ENCODE assay signal across 1 cellular context in the genomic region with DNA sequence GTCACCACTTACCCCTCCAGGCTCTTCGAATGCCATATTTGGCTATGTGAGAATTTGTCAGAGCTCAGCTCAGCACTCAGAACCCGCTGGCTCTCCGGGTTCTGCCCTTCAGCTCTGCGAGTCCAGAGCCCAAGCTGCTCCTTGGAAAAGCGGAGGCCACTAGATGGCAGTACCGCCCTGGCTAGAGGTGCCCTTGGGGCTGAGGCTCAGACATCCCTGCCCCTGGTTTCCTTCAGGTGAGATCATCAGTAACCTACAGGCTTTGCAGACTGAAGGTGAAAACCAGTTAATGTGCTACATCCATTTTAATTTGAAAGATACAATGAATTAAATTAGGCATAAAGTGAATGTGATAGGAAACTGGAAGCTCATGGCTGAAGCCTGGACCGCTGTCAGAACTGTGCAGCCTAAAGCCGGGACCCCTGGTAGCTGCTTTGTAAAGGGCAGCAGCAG.
TF ChIP-seq lines count a peak whose summit lies in the region.

No MANE protein-coding gene starts in this region.

TF ChIP-seq in HepG2, 621 proteins besides CTCF, POLR2A, EP300 and RAD21 (continued from another document):
- TF ChIP-seq, protein P1, sequence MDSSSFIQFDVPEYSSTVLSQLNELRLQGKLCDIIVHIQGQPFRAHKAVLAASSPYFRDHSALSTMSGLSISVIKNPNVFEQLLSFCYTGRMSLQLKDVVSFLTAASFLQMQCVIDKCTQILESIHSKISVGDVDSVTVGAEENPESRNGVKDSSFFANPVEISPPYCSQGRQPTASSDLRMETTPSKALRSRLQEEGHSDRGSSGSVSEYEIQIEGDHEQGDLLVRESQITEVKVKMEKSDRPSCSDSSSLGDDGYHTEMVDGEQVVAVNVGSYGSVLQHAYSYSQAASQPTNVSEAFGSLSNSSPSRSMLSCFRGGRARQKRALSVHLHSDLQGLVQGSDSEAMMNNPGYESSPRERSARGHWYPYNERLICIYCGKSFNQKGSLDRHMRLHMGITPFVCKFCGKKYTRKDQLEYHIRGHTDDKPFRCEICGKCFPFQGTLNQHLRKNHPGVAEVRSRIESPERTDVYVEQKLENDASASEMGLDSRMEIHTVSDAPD (CRISPR knock-in tag; IDR thresholded peaks at IDR 0.05) = 0 out of 2 replicates have a peak, but pooled peaks have one; percentile 36
- TF ChIP-seq KDM3A (CRISPR knock-in tag; IDR thresholded peaks at IDR 0.05; ENCODE audit: low read depth) (no peak), XRCC5 (optimal IDR thresholded peaks at IDR 0.05; ENCODE audit: low read length) (peak; percentile 90), SALL1 (CRISPR knock-in tag; IDR thresholded peaks at IDR 0.05) (peak; percentile 56), GFI1 (CRISPR knock-in tag; IDR thresholded peaks at IDR 0.05; ENCODE audit: borderline replicate concordance) (0 out of 2 replicates have a peak, but pooled peaks have one; percentile 36), ZZZ3 (CRISPR knock-in tag; IDR thresholded peaks at IDR 0.05; ENCODE audit: borderline replicate concordance) (no peak), ZNF766 (CRISPR knock-in tag; IDR thresholded peaks at IDR 0.05; ENCODE audit: borderline replicate concordance) (no peak), ZNF614 (CRISPR knock-in tag; IDR thresholded peaks at IDR 0.05; ENCODE audit: borderline replicate concordance) (no peak), NFYB (CRISPR knock-in tag; IDR thresholded peaks at IDR 0.05) (no peak), BCL6 (CRISPR knock-in tag; IDR thresholded peaks at IDR 0.05) (0 out of 2 replicates have a peak, but pooled peaks have one; percentile 37), SRSF4 (IDR thresholded peaks at IDR 0.05; ENCODE audit: low read depth, low read length, poor library complexity, severe bottlenecking) (no peak), ZNF616 (CRISPR knock-in tag; IDR thresholded peaks at IDR 0.05; ENCODE audit: low read depth) (no peak), ZNF264 (CRISPR knock-in tag; IDR thresholded peaks at IDR 0.05) (peak; percentile 49; the same call in 1 of the 2 replicates), ZNF274 (CRISPR knock-in tag; IDR thresholded peaks at IDR 0.05) (0 out of 2 replicates have a peak, but pooled peaks have one; percentile 45), ATF7-NPFF (CRISPR knock-in tag; IDR thresholded peaks at IDR 0.05; ENCODE audit: low read depth) (0 out of 2 replicates have a peak, but pooled peaks have one; percentile 48), ZNF282 (IDR thresholded peaks at IDR 0.05; ENCODE audit: partially characterized antibody) (no peak), TAF15 (IDR thresholded peaks at IDR 0.05; ENCODE audit: low read depth, low read length, poor library complexity, severe bottlenecking) (no peak), SMYD3 (CRISPR knock-in tag; IDR thresholded peaks at IDR 0.05) (no peak), SALL2 (CRISPR knock-in tag; IDR thresholded peaks at IDR 0.05) (peak; percentile 74; the same call in 1 of the 2 replicates), RFX5 (IDR thresholded peaks at IDR 0.05; ENCODE audit: low read depth, low read length) (peak; percentile 61), TARDBP (CRISPR knock-in tag; IDR thresholded peaks at IDR 0.05) (0 out of 2 replicates have a peak, but pooled peaks have one; percentile 33), ZNF121 (CRISPR knock-in tag; IDR thresholded peaks at IDR 0.05) (no peak), ZNF781 (CRISPR knock-in tag; IDR thresholded peaks at IDR 0.05; ENCODE audit: borderline replicate concordance, not compliant biosample characterization) (peak; percentile 55), NR2F6 (IDR thresholded peaks at IDR 0.05) (no peak), NR2F6 (CRISPR knock-in tag; IDR thresholded peaks at IDR 0.05) (0 out of 2 replicates have a peak, but pooled peaks have one; percentile 8)
- TF ChIP-seq, protein P2, sequence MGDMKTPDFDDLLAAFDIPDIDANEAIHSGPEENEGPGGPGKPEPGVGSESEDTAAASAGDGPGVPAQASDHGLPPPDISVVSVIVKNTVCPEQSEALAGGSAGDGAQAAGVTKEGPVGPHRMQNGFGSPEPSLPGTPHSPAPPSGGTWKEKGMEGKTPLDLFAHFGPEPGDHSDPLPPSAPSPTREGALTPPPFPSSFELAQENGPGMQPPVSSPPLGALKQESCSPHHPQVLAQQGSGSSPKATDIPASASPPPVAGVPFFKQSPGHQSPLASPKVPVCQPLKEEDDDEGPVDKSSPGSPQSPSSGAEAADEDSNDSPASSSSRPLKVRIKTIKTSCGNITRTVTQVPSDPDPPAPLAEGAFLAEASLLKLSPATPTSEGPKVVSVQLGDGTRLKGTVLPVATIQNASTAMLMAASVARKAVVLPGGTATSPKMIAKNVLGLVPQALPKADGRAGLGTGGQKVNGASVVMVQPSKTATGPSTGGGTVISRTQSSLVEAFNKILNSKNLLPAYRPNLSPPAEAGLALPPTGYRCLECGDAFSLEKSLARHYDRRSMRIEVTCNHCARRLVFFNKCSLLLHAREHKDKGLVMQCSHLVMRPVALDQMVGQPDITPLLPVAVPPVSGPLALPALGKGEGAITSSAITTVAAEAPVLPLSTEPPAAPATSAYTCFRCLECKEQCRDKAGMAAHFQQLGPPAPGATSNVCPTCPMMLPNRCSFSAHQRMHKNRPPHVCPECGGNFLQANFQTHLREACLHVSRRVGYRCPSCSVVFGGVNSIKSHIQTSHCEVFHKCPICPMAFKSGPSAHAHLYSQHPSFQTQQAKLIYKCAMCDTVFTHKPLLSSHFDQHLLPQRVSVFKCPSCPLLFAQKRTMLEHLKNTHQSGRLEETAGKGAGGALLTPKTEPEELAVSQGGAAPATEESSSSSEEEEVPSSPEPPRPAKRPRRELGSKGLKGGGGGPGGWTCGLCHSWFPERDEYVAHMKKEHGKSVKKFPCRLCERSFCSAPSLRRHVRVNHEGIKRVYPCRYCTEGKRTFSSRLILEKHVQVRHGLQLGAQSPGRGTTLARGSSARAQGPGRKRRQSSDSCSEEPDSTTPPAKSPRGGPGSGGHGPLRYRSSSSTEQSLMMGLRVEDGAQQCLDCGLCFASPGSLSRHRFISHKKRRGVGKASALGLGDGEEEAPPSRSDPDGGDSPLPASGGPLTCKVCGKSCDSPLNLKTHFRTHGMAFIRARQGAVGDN (CRISPR knock-in tag; IDR thresholded peaks at IDR 0.05) = peak; percentile 25
- TF ChIP-seq, protein P3, sequence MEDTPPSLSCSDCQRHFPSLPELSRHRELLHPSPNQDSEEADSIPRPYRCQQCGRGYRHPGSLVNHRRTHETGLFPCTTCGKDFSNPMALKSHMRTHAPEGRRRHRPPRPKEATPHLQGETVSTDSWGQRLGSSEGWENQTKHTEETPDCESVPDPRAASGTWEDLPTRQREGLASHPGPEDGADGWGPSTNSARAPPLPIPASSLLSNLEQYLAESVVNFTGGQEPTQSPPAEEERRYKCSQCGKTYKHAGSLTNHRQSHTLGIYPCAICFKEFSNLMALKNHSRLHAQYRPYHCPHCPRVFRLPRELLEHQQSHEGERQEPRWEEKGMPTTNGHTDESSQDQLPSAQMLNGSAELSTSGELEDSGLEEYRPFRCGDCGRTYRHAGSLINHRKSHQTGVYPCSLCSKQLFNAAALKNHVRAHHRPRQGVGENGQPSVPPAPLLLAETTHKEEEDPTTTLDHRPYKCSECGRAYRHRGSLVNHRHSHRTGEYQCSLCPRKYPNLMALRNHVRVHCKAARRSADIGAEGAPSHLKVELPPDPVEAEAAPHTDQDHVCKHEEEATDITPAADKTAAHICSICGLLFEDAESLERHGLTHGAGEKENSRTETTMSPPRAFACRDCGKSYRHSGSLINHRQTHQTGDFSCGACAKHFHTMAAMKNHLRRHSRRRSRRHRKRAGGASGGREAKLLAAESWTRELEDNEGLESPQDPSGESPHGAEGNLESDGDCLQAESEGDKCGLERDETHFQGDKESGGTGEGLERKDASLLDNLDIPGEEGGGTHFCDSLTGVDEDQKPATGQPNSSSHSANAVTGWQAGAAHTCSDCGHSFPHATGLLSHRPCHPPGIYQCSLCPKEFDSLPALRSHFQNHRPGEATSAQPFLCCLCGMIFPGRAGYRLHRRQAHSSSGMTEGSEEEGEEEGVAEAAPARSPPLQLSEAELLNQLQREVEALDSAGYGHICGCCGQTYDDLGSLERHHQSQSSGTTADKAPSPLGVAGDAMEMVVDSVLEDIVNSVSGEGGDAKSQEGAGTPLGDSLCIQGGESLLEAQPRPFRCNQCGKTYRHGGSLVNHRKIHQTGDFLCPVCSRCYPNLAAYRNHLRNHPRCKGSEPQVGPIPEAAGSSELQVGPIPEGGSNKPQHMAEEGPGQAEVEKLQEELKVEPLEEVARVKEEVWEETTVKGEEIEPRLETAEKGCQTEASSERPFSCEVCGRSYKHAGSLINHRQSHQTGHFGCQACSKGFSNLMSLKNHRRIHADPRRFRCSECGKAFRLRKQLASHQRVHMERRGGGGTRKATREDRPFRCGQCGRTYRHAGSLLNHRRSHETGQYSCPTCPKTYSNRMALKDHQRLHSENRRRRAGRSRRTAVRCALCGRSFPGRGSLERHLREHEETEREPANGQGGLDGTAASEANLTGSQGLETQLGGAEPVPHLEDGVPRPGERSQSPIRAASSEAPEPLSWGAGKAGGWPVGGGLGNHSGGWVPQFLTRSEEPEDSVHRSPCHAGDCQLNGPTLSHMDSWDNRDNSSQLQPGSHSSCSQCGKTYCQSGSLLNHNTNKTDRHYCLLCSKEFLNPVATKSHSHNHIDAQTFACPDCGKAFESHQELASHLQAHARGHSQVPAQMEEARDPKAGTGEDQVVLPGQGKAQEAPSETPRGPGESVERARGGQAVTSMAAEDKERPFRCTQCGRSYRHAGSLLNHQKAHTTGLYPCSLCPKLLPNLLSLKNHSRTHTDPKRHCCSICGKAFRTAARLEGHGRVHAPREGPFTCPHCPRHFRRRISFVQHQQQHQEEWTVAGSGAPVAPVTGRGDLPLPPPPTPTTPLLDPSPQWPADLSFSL (CRISPR knock-in tag; IDR thresholded peaks at IDR 0.05) = no peak
- TF ChIP-seq, protein P4, sequence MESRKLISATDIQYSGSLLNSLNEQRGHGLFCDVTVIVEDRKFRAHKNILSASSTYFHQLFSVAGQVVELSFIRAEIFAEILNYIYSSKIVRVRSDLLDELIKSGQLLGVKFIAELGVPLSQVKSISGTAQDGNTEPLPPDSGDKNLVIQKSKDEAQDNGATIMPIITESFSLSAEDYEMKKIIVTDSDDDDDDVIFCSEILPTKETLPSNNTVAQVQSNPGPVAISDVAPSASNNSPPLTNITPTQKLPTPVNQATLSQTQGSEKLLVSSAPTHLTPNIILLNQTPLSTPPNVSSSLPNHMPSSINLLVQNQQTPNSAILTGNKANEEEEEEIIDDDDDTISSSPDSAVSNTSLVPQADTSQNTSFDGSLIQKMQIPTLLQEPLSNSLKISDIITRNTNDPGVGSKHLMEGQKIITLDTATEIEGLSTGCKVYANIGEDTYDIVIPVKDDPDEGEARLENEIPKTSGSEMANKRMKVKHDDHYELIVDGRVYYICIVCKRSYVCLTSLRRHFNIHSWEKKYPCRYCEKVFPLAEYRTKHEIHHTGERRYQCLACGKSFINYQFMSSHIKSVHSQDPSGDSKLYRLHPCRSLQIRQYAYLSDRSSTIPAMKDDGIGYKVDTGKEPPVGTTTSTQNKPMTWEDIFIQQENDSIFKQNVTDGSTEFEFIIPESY (CRISPR knock-in tag; IDR thresholded peaks at IDR 0.05) = peak; percentile 71
- TF ChIP-seq, protein P5, sequence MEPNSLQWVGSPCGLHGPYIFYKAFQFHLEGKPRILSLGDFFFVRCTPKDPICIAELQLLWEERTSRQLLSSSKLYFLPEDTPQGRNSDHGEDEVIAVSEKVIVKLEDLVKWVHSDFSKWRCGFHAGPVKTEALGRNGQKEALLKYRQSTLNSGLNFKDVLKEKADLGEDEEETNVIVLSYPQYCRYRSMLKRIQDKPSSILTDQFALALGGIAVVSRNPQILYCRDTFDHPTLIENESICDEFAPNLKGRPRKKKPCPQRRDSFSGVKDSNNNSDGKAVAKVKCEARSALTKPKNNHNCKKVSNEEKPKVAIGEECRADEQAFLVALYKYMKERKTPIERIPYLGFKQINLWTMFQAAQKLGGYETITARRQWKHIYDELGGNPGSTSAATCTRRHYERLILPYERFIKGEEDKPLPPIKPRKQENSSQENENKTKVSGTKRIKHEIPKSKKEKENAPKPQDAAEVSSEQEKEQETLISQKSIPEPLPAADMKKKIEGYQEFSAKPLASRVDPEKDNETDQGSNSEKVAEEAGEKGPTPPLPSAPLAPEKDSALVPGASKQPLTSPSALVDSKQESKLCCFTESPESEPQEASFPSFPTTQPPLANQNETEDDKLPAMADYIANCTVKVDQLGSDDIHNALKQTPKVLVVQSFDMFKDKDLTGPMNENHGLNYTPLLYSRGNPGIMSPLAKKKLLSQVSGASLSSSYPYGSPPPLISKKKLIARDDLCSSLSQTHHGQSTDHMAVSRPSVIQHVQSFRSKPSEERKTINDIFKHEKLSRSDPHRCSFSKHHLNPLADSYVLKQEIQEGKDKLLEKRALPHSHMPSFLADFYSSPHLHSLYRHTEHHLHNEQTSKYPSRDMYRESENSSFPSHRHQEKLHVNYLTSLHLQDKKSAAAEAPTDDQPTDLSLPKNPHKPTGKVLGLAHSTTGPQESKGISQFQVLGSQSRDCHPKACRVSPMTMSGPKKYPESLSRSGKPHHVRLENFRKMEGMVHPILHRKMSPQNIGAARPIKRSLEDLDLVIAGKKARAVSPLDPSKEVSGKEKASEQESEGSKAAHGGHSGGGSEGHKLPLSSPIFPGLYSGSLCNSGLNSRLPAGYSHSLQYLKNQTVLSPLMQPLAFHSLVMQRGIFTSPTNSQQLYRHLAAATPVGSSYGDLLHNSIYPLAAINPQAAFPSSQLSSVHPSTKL (CRISPR knock-in tag; IDR thresholded peaks at IDR 0.05) = 0 out of 2 replicates have a peak, but pooled peaks have one; percentile 23
- TF ChIP-seq, protein P6, sequence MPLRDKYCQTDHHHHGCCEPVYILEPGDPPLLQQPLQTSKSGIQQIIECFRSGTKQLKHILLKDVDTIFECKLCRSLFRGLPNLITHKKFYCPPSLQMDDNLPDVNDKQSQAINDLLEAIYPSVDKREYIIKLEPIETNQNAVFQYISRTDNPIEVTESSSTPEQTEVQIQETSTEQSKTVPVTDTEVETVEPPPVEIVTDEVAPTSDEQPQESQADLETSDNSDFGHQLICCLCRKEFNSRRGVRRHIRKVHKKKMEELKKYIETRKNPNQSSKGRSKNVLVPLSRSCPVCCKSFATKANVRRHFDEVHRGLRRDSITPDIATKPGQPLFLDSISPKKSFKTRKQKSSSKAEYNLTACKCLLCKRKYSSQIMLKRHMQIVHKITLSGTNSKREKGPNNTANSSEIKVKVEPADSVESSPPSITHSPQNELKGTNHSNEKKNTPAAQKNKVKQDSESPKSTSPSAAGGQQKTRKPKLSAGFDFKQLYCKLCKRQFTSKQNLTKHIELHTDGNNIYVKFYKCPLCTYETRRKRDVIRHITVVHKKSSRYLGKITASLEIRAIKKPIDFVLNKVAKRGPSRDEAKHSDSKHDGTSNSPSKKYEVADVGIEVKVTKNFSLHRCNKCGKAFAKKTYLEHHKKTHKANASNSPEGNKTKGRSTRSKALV (CRISPR knock-in tag; IDR thresholded peaks at IDR 0.05) = peak; percentile 53; the same call in 1 of the 2 replicates
- TF ChIP-seq, protein P7, sequence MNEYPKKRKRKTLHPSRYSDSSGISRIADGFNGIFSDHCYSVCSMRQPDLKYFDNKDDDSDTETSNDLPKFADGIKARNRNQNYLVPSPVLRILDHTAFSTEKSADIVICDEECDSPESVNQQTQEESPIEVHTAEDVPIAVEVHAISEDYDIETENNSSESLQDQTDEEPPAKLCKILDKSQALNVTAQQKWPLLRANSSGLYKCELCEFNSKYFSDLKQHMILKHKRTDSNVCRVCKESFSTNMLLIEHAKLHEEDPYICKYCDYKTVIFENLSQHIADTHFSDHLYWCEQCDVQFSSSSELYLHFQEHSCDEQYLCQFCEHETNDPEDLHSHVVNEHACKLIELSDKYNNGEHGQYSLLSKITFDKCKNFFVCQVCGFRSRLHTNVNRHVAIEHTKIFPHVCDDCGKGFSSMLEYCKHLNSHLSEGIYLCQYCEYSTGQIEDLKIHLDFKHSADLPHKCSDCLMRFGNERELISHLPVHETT (CRISPR knock-in tag; conservative IDR thresholded peaks at IDR 0.05) = no peak
